ENCODE assay signal across 16 cellular contexts in the genomic region with DNA sequence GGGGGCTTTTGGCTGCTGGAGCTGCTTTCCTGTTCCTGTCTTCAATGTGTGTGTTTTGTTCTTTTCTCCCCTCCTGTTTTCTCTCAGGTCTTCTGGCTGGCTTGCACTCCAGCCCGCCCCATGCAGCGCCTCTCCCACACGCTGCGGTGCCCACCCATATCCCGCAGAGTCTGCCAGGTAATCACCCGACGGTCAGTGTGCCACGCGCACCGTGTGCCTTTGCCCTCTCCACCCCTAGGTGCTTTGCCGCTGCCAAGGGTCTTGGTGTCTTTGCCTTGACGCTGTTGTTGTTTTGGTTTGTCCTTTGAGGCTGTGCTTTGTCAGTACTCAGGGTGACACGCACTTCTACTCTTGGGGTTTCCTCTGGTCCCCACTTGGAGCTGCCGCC. TPM values are rescaled to one million over a fixed set of nuclear protein-coding genes. Genes with fewer than 3 reads are reported as not detected.
DNase-seq lines count a peak whose midpoint lies in the region; ATAC-seq, FAIRE-seq and TF ChIP-seq lines count a peak whose summit lies in the region.
"Had no signal": no experiment of that assay in that cellular context is flagged by ENCODE, and none has a peak within 500 bp of the region (broad histone marks: within the 10 kb centered on the region; RNA-seq: fewer than 3 reads in every experiment).

No MANE protein-coding gene starts in this region.

- H3K4me1 Mint-ChIP-seq in activated CD8-positive, alpha-beta T cell treated with anti-CD3 and anti-CD28 coated beads, Interleukin-2, amount 10 ng/mL, durations not matched to agents 7 days and 5 days (ENCODE audit: low read depth): no peaks in the 10 kb centered on the region
- no peaks in the 10 kb centered on the region for H3K4me1 Mint-ChIP-seq in activated CD8-positive, alpha-beta T cell treated with anti-CD3 and anti-CD28 coated beads for 36 hours (ENCODE audit: low read depth)
- H3K4me1 Mint-ChIP-seq in astrocyte (ENCODE audit: low read depth, unreplicated experiment): peaks cover 10% of the 10 kb centered on the region
- H3K4me1 Mint-ChIP-seq in mesothelial cell of epicardium: peaks cover 21% of the 10 kb centered on the region
- no peaks in the 10 kb centered on the region for H3K4me1 Mint-ChIP-seq in activated T-helper 2 cell treated with anti-CD3 and anti-CD28 coated beads, Interferon-gamma antibody, Interleukin-2, Interleukin-4, amounts not matched to agents 10 μg/mL and 5 μg/mL and 100 μg/mL, durations not matched to agents 14 hours and 24 hours and 36 hours (ENCODE audit: low read depth)
- H3K4me1 Mint-ChIP-seq in activated T-cell treated with anti-CD3 and anti-CD28 coated beads, Interleukin-2, amount 50 U/mL, for 72 hours (ENCODE audit: low read depth): no peaks in the 10 kb centered on the region
- H3K4me1 Mint-ChIP-seq: CD8-positive, alpha-beta memory T cell had no signal

- H3K4me3 ChIP-seq in astrocyte (ENCODE audit: insufficient read depth, low read depth, low read length) (no peak overlapping the region), upper lobe of right lung (no peak overlapping the region)

- POLR2A ChIA-PET in activated CD8-positive, alpha-beta T cell treated with anti-CD3 and anti-CD28 coated beads, Interleukin-2, amount 10 ng/mL, durations not matched to agents 7 days and 5 days (lab: Charles Lee): no interaction called here
- POLR2A ChIA-PET in activated CD8-positive, alpha-beta T cell treated with anti-CD3 and anti-CD28 coated beads for 36 hours (lab: Charles Lee): no interaction called here

- H3K27ac ChIP-seq in astrocyte (ENCODE audit: low read depth, low read length) (no peak overlapping the region), upper lobe of right lung (no peak overlapping the region)
- H3K27ac ChIP-seq: 22Rv1 had no signal

- H3K27ac Mint-ChIP-seq in activated CD8-positive, alpha-beta T cell treated with anti-CD3 and anti-CD28 coated beads, Interleukin-2, amount 10 ng/mL, durations not matched to agents 7 days and 5 days: peak overlapping the region; percentile 12
- H3K27ac Mint-ChIP-seq in activated CD8-positive, alpha-beta T cell treated with anti-CD3 and anti-CD28 coated beads for 36 hours: no peak overlapping the region
- H3K27ac Mint-ChIP-seq in astrocyte (ENCODE audit: unreplicated experiment) (no peak overlapping the region), mesothelial cell of epicardium (peak overlapping the region; percentile 81)
- no peak overlapping the region for H3K27ac Mint-ChIP-seq in activated T-helper 2 cell treated with anti-CD3 and anti-CD28 coated beads, Interferon-gamma antibody, Interleukin-2, Interleukin-4, amounts not matched to agents 10 μg/mL and 5 μg/mL and 100 μg/mL, durations not matched to agents 14 hours and 24 hours and 36 hours
- no peak overlapping the region for H3K27ac Mint-ChIP-seq in activated T-cell treated with anti-CD3 and anti-CD28 coated beads, Interleukin-2, amount 50 U/mL, for 72 hours

- H3K36me3 ChIP-seq in astrocyte (ENCODE audit: insufficient read depth, low read length): peaks cover 70% of the 10 kb centered on the region
- H3K36me3 ChIP-seq in upper lobe of right lung: peaks cover 98% of the 10 kb centered on the region

- H3K27me3 Mint-ChIP-seq in activated CD8-positive, alpha-beta T cell treated with anti-CD3 and anti-CD28 coated beads, Interleukin-2, amount 10 ng/mL, durations not matched to agents 7 days and 5 days (ENCODE audit: low read depth): no peaks in the 10 kb centered on the region
- H3K27me3 Mint-ChIP-seq in activated CD8-positive, alpha-beta T cell treated with anti-CD3 and anti-CD28 coated beads for 36 hours: no peaks in the 10 kb centered on the region
- no peaks in the 10 kb centered on the region for H3K27me3 Mint-ChIP-seq in astrocyte (ENCODE audit: low read depth, unreplicated experiment)
- no peaks in the 10 kb centered on the region for H3K27me3 Mint-ChIP-seq in mesothelial cell of epicardium (ENCODE audit: low read depth)
- no peaks in the 10 kb centered on the region for H3K27me3 Mint-ChIP-seq in activated T-helper 2 cell treated with anti-CD3 and anti-CD28 coated beads, Interferon-gamma antibody, Interleukin-2, Interleukin-4, amounts not matched to agents 10 μg/mL and 5 μg/mL and 100 μg/mL, durations not matched to agents 14 hours and 24 hours and 36 hours (ENCODE audit: low read depth)
- H3K27me3 Mint-ChIP-seq in activated T-cell treated with anti-CD3 and anti-CD28 coated beads, Interleukin-2, amount 50 U/mL, for 72 hours (ENCODE audit: low read depth): no peaks in the 10 kb centered on the region
- H3K27me3 Mint-ChIP-seq: CD8-positive, alpha-beta memory T cell had no signal

- peaks cover 6% of the 10 kb centered on the region for H3K79me2 ChIP-seq in astrocyte (ENCODE audit: insufficient read depth, low read length)

- no peak for TF ChIP-seq CTCF in activated CD8-positive, alpha-beta T cell treated with anti-CD3 and anti-CD28 coated beads for 36 hours (IDR thresholded peaks at IDR 0.05)
- TF ChIP-seq CTCF in astrocyte (IDR thresholded peaks at IDR 0.05; ENCODE audit: insufficient read depth, low read depth, low read length) (no peak), mesothelial cell of epicardium (IDR thresholded peaks at IDR 0.05; ENCODE audit: unreplicated experiment) (no peak), upper lobe of right lung (IDR thresholded peaks at IDR 0.05) (no peak)

- H3K4me3 Mint-ChIP-seq in activated CD8-positive, alpha-beta T cell treated with anti-CD3 and anti-CD28 coated beads, Interleukin-2, amount 10 ng/mL, durations not matched to agents 7 days and 5 days: no peak overlapping the region
- H3K4me3 Mint-ChIP-seq in activated CD8-positive, alpha-beta T cell treated with anti-CD3 and anti-CD28 coated beads for 36 hours: no peak overlapping the region
- H3K4me3 Mint-ChIP-seq in astrocyte (ENCODE audit: unreplicated experiment) (peak overlapping the region; percentile 54), mesothelial cell of epicardium (no peak overlapping the region)
- no peak overlapping the region for H3K4me3 Mint-ChIP-seq in activated T-helper 2 cell treated with anti-CD3 and anti-CD28 coated beads, Interferon-gamma antibody, Interleukin-2, Interleukin-4, amounts not matched to agents 10 μg/mL and 5 μg/mL and 100 μg/mL, durations not matched to agents 14 hours and 24 hours and 36 hours (ENCODE audit: low read depth)
- no peak overlapping the region for H3K4me3 Mint-ChIP-seq in activated T-cell treated with anti-CD3 and anti-CD28 coated beads, Interleukin-2, amount 50 U/mL, for 72 hours
- H3K4me3 Mint-ChIP-seq: CD8-positive, alpha-beta memory T cell; HFFc6 had no signal

- H3K4me2 ChIP-seq in astrocyte (ENCODE audit: low read length): no peak overlapping the region

- no peaks in the 10 kb centered on the region for H3K9me3 Mint-ChIP-seq in activated CD8-positive, alpha-beta T cell treated with anti-CD3 and anti-CD28 coated beads, Interleukin-2, amount 10 ng/mL, durations not matched to agents 7 days and 5 days (ENCODE audit: insufficient read depth)
- no peaks in the 10 kb centered on the region for H3K9me3 Mint-ChIP-seq in activated CD8-positive, alpha-beta T cell treated with anti-CD3 and anti-CD28 coated beads for 36 hours
- H3K9me3 Mint-ChIP-seq in astrocyte (ENCODE audit: unreplicated experiment) (no peaks in the 10 kb centered on the region), mesothelial cell of epicardium (no peaks in the 10 kb centered on the region)
- H3K9me3 Mint-ChIP-seq in activated T-helper 2 cell treated with anti-CD3 and anti-CD28 coated beads, Interferon-gamma antibody, Interleukin-2, Interleukin-4, amounts not matched to agents 10 μg/mL and 5 μg/mL and 100 μg/mL, durations not matched to agents 14 hours and 24 hours and 36 hours: no peaks in the 10 kb centered on the region
- H3K9me3 Mint-ChIP-seq in activated T-cell treated with anti-CD3 and anti-CD28 coated beads, Interleukin-2, amount 50 U/mL, for 72 hours: no peaks in the 10 kb centered on the region
- H3K9me3 Mint-ChIP-seq: CD8-positive, alpha-beta memory T cell; HFFc6 had no signal

- H3K4me1 ChIP-seq in astrocyte (ENCODE audit: insufficient read depth, low read length) (peaks cover 11% of the 10 kb centered on the region), upper lobe of right lung (peaks cover 9% of the 10 kb centered on the region)

- H3K27me3 ChIP-seq in astrocyte (ENCODE audit: insufficient read depth, low read length) (no peaks in the 10 kb centered on the region), upper lobe of right lung (no peaks in the 10 kb centered on the region)

- DNase-seq in activated CD8-positive, alpha-beta T cell treated with anti-CD3 and anti-CD28 coated beads, Interleukin-2, amount 10 ng/mL, durations not matched to agents 7 days and 5 days: no peak
- no peak for DNase-seq in activated CD8-positive, alpha-beta T cell treated with anti-CD3 and anti-CD28 coated beads for 36 hours
- DNase-seq in astrocyte (ENCODE audit: low read depth) (no peak), mesothelial cell of epicardium (ENCODE audit: low spot score in 2 of 2, unreplicated experiment in 2 of 2) (no peak), upper lobe of right lung (peak; percentile 40)
- no peak for DNase-seq in activated T-helper 2 cell treated with anti-CD3 and anti-CD28 coated beads, Interferon-gamma antibody, Interleukin-2, Interleukin-4, amounts not matched to agents 10 μg/mL and 5 μg/mL and 100 μg/mL, durations not matched to agents 14 hours and 24 hours and 36 hours (ENCODE audit: low spot score)
- DNase-seq in activated T-cell treated with anti-CD3 and anti-CD28 coated beads, Interleukin-2, amount 50 U/mL, for 72 hours: no peak
- DNase-seq: Calu3; CD8-positive, alpha-beta memory T cell; DMS 273 treated with DMSO at 0.1 percent for 48 hours; HCEC 1CT; HFFc6 had no signal

- H3K36me3 Mint-ChIP-seq in activated CD8-positive, alpha-beta T cell treated with anti-CD3 and anti-CD28 coated beads, Interleukin-2, amount 10 ng/mL, durations not matched to agents 7 days and 5 days (ENCODE audit: low read depth): peaks cover 63% of the 10 kb centered on the region
- peaks cover 18% of the 10 kb centered on the region for H3K36me3 Mint-ChIP-seq in activated CD8-positive, alpha-beta T cell treated with anti-CD3 and anti-CD28 coated beads for 36 hours (ENCODE audit: low read depth)
- H3K36me3 Mint-ChIP-seq in astrocyte (ENCODE audit: low read depth, unreplicated experiment): peaks cover 20% of the 10 kb centered on the region
- peaks cover 25% of the 10 kb centered on the region for H3K36me3 Mint-ChIP-seq in mesothelial cell of epicardium
- peaks cover 60% of the 10 kb centered on the region for H3K36me3 Mint-ChIP-seq in activated T-helper 2 cell treated with anti-CD3 and anti-CD28 coated beads, Interferon-gamma antibody, Interleukin-2, Interleukin-4, amounts not matched to agents 10 μg/mL and 5 μg/mL and 100 μg/mL, durations not matched to agents 14 hours and 24 hours and 36 hours (ENCODE audit: low read depth)
- peaks cover 0 to 9% of the 10 kb centered on the region in 2 donors for H3K36me3 Mint-ChIP-seq in activated T-cell treated with anti-CD3 and anti-CD28 coated beads, Interleukin-2, amount 50 U/mL, for 72 hours (ENCODE audit: insufficient read depth in 2 of 2)

- H3K9ac ChIP-seq in astrocyte (ENCODE audit: low read length): no peak overlapping the region

- peaks cover 50% of the 10 kb centered on the region for H4K20me1 ChIP-seq in astrocyte (ENCODE audit: insufficient read depth, low read length)

- no peak for FAIRE-seq in astrocyte (lab: Jason Lieb, UNC)
- FAIRE-seq: HepG2, HTR-8/SVneo had no signal

- ATAC-seq in activated CD8-positive, alpha-beta T cell treated with anti-CD3 and anti-CD28 coated beads, Interleukin-2, amount 10 ng/mL, durations not matched to agents 7 days and 5 days: no peak
- no peak for ATAC-seq in activated CD8-positive, alpha-beta T cell treated with anti-CD3 and anti-CD28 coated beads for 36 hours
- ATAC-seq in upper lobe of right lung (no peak), GM19397 (IDR thresholded peaks at IDR 0.05; ENCODE audit: unreplicated experiment) (no peak)
- no peak for ATAC-seq in activated T-cell treated with anti-CD3 and anti-CD28 coated beads, Interleukin-2, amount 50 U/mL, for 72 hours (replicated peaks in 1 of 2)
- ATAC-seq: HepG2 had no signal

- CTCF ChIA-PET in activated CD8-positive, alpha-beta T cell treated with anti-CD3 and anti-CD28 coated beads, Interleukin-2, amount 10 ng/mL, durations not matched to agents 7 days and 5 days (lab: Charles Lee): no interaction called here
- CTCF ChIA-PET in activated CD8-positive, alpha-beta T cell treated with anti-CD3 and anti-CD28 coated beads for 36 hours (lab: Charles Lee): no interaction called here

- H3K9me3 ChIP-seq in astrocyte (ENCODE audit: insufficient read depth, low read depth, low read length) (no peaks in the 10 kb centered on the region), upper lobe of right lung (no peaks in the 10 kb centered on the region)

- intact Hi-C loops in activated CD8-positive, alpha-beta T cell treated with anti-CD3 and anti-CD28 coated beads for 36 hours (cut with micrococcal nuclease): no loop called here
- intact Hi-C loops in upper lobe of right lung (cut with DNase I): no loop called here
- intact Hi-C loops in activated T-helper 2 cell treated with anti-CD3 and anti-CD28 coated beads, Interferon-gamma antibody, Interleukin-2, Interleukin-4, amounts not matched to agents 10 μg/mL and 5 μg/mL and 100 μg/mL, durations not matched to agents 14 hours and 24 hours and 36 hours (cut with micrococcal nuclease): no loop called here

- no peak overlapping the region for H2AFZ ChIP-seq in astrocyte (ENCODE audit: low read depth, low read length)

RNA-seq across cellular contexts. Expression of a gene that starts 30.0 kb away (rescaled TPM):
- 10 to 100 TPM; 42.1 to 44.1 TPM for total RNA-seq in activated CD8-positive, alpha-beta T cell treated with anti-CD3 and anti-CD28 coated beads, Interleukin-2, amount 10 ng/mL, durations not matched to agents 7 days and 5 days
- 10 to 100 TPM; 25.4 to 25.6 TPM for total RNA-seq in activated CD8-positive, alpha-beta T cell treated with anti-CD3 and anti-CD28 coated beads for 36 hours
- total RNA-seq in astrocyte (42.9 and 45.3 TPM in 2 replicates), mesothelial cell of epicardium (37.2 to 40.5 TPM (median 39.7 TPM) in 3 replicates), upper lobe of right lung (36.6 TPM)
- total RNA-seq in activated T-helper 2 cell treated with anti-CD3 and anti-CD28 coated beads, Interferon-gamma antibody, Interleukin-2, Interleukin-4, amounts not matched to agents 10 μg/mL and 5 μg/mL and 100 μg/mL, durations not matched to agents 14 hours and 24 hours and 36 hours: 33.8 and 34.2 TPM in 2 replicates
- 10 to 100 TPM; 32.0 to 36.0 TPM for total RNA-seq in activated T-cell treated with anti-CD3 and anti-CD28 coated beads, Interleukin-2, amount 50 U/mL, for 72 hours

RNA-seq across cellular contexts. Expression of a gene that starts 30.2 kb away (rescaled TPM):
- total RNA-seq in activated CD8-positive, alpha-beta T cell treated with anti-CD3 and anti-CD28 coated beads, Interleukin-2, amount 10 ng/mL, durations not matched to agents 7 days and 5 days: 10 to 100 TPM; 92.2 to 95.7 TPM
- 10 to 100 TPM; 63.7 to 64.8 TPM for total RNA-seq in activated CD8-positive, alpha-beta T cell treated with anti-CD3 and anti-CD28 coated beads for 36 hours
- total RNA-seq in astrocyte (69.9 and 77.8 TPM in 2 replicates), mesothelial cell of epicardium (96.6 to 105 TPM (median 104 TPM) in 3 replicates), upper lobe of right lung (85.7 TPM)
- 104 and 112 TPM in 2 replicates for total RNA-seq in activated T-helper 2 cell treated with anti-CD3 and anti-CD28 coated beads, Interferon-gamma antibody, Interleukin-2, Interleukin-4, amounts not matched to agents 10 μg/mL and 5 μg/mL and 100 μg/mL, durations not matched to agents 14 hours and 24 hours and 36 hours
- total RNA-seq in activated T-cell treated with anti-CD3 and anti-CD28 coated beads, Interleukin-2, amount 50 U/mL, for 72 hours: 10 to 100 TPM; 54.9 to 63.6 TPM

RNA-seq across cellular contexts. Expression of a gene that starts 59.7 kb away (rescaled TPM):
- not detected for total RNA-seq in activated CD8-positive, alpha-beta T cell treated with anti-CD3 and anti-CD28 coated beads, Interleukin-2, amount 10 ng/mL, durations not matched to agents 7 days and 5 days
- total RNA-seq in activated CD8-positive, alpha-beta T cell treated with anti-CD3 and anti-CD28 coated beads for 36 hours: under 1 TPM in 1 of 2 experiments, not detected in 1; 0.05 TPM
- total RNA-seq in astrocyte (5.8 and 12.3 TPM in 2 replicates), mesothelial cell of epicardium (36.0 to 37.1 TPM (median 36.8 TPM) in 3 replicates), upper lobe of right lung (78.1 TPM)
- not detected in 2 replicates for total RNA-seq in activated T-helper 2 cell treated with anti-CD3 and anti-CD28 coated beads, Interferon-gamma antibody, Interleukin-2, Interleukin-4, amounts not matched to agents 10 μg/mL and 5 μg/mL and 100 μg/mL, durations not matched to agents 14 hours and 24 hours and 36 hours
- under 1 TPM; 0.09 to 0.22 TPM for total RNA-seq in activated T-cell treated with anti-CD3 and anti-CD28 coated beads, Interleukin-2, amount 50 U/mL, for 72 hours
- total RNA-seq: CD8-positive, alpha-beta memory T cell had no signal

Comparison
In these comparisons a context has a peak if more than half of its experiments do, and no peak if none do; other contexts are left out.
1. H3K27ac Mint-ChIP-seq: peak in activated CD8-positive, alpha-beta T cell treated with anti-CD3 and anti-CD28 coated beads, Interleukin-2, amount 10 ng/mL, durations not matched to agents 7 days and 5 days (single experiment) and mesothelial cell of epicardium (single experiment); none in activated CD8-positive, alpha-beta T cell treated with anti-CD3 and anti-CD28 coated beads for 36 hours (single experiment), astrocyte (single experiment), activated T-helper 2 cell treated with anti-CD3 and anti-CD28 coated beads, Interferon-gamma antibody, Interleukin-2, Interleukin-4, amounts not matched to agents 10 μg/mL and 5 μg/mL and 100 μg/mL, durations not matched to agents 14 hours and 24 hours and 36 hours (single experiment) and activated T-cell treated with anti-CD3 and anti-CD28 coated beads, Interleukin-2, amount 50 U/mL, for 72 hours (single experiment).